8 cellular contexts compared by ENCODE assay signal in genomic region chr19:33374406-33374703, GRCh38. TPM values are rescaled to one million over a fixed set of nuclear protein-coding genes. Genes with fewer than 3 reads are reported as not detected.
DNase-seq lines count a peak whose midpoint lies in the region; ATAC-seq, FAIRE-seq and TF ChIP-seq lines count a peak whose summit lies in the region.

No MANE protein-coding gene starts in this region.

- intact Hi-C loops in Calu3 (cut with micrococcal nuclease; ENCODE audit: unreplicated experiment): loop anchor here (5.0 kb wide), 1 partner anchor 72 kb away; the partner anchor contains the start of gene CEBPA
- intact Hi-C loops in activated T-helper 1 cell treated with anti-CD3 and anti-CD28 coated beads, Interleukin-12 subunit alpha, Interleukin-12 subunit beta, Interleukin-2, Interleukin-4 antibody, amounts not matched to agents 30 ng/mL and 10 ng/mL and 1 ng/mL, durations not matched to agents 14 hours and 24 hours and 36 hours (cut with micrococcal nuclease): loop anchor here (1.0 to 10.0 kb wide), 6 partner anchors 148 to 798 kb away; partner anchors contain the start of genes FAAP24, LSM14A, NUDT19 and PDCD5
- intact Hi-C loops in right cardiac atrium (cut with DNase I): loop anchor here in 1 of 4 donors (10.0 kb wide), 1 partner anchor 70 kb away; the partner anchor contains the start of gene CEBPA
- intact Hi-C loops in sigmoid colon (cut with DNase I): loop anchor here (2.0 kb wide), 1 partner anchor 16 kb away; no protein-coding TSS in a partner anchor

- H3K36me3 ChIP-seq in MG63 (peaks cover 42% of the 10 kb centered on the region), sigmoid colon (peaks cover 0 to 3% (median under 1%) of the 10 kb centered on the region in 4 donors)

- no peaks in the 10 kb centered on the region for H3K27me3 ChIP-seq in MG63
- H3K27me3 ChIP-seq in right cardiac atrium (ENCODE audit: control insufficient read depth, insufficient read depth): no peaks in the 10 kb centered on the region
- no peaks in the 10 kb centered on the region for H3K27me3 ChIP-seq in sigmoid colon

- H3K4me1 ChIP-seq in right cardiac atrium (ENCODE audit: control insufficient read depth, insufficient read depth, low read length) (peaks cover 6% of the 10 kb centered on the region), sigmoid colon (peaks cover 0 to 39% (median 32%) of the 10 kb centered on the region in 4 donors)

- H3K4me3 ChIP-seq in MG63 (peak overlapping the region; percentile 68), right cardiac atrium (ENCODE audit: low read length) (peak overlapping the region; percentile 89), sigmoid colon (peak overlapping the region; percentile 55 to 83 (median 80))

- H3K9me3 ChIP-seq in MG63 (no peaks in the 10 kb centered on the region), right cardiac atrium (ENCODE audit: control insufficient read depth, low read length) (no peaks in the 10 kb centered on the region), sigmoid colon (no peaks in the 10 kb centered on the region)

- no peak for TF ChIP-seq POLR2A in sigmoid colon (IDR thresholded peaks at IDR 0.05)

- ATAC-seq in right cardiac atrium: no peak
- ATAC-seq in GM19328 (IDR thresholded peaks at IDR 0.05; ENCODE audit: unreplicated experiment): no peak

- WGBS in right cardiac atrium: 4% methylated on average over 12 of the region's 12 CpGs
- 2 to 4% methylated on average over 12 of the region's 12 CpGs for WGBS in sigmoid colon, 2 donors

- peak overlapping the region; percentile 97 for H3K27ac Mint-ChIP-seq in Calu3 (ENCODE audit: unreplicated experiment)
- H3K27ac Mint-ChIP-seq in activated T-helper 1 cell treated with anti-CD3 and anti-CD28 coated beads, Interleukin-12 subunit alpha, Interleukin-12 subunit beta, Interleukin-2, Interleukin-4 antibody, amounts not matched to agents 30 ng/mL and 10 ng/mL and 1 ng/mL, durations not matched to agents 14 hours and 24 hours and 36 hours: peak overlapping the region; percentile 69

- no TSS peak for BruUV-seq in Calu3 (replicated peaks; lab: Mats Ljungman, UMichigan)

- CTCF ChIA-PET in Calu3 (lab: Charles Lee): interaction anchor here (1.2 kb wide), 1 partner anchor 11 kb away, joined by 3 read pairs; no protein-coding TSS in a partner anchor

- peaks cover 30% of the 10 kb centered on the region for H3K4me1 Mint-ChIP-seq in Calu3 (ENCODE audit: low read depth, unreplicated experiment)
- H3K4me1 Mint-ChIP-seq in activated T-helper 1 cell treated with anti-CD3 and anti-CD28 coated beads, Interleukin-12 subunit alpha, Interleukin-12 subunit beta, Interleukin-2, Interleukin-4 antibody, amounts not matched to agents 30 ng/mL and 10 ng/mL and 1 ng/mL, durations not matched to agents 14 hours and 24 hours and 36 hours (ENCODE audit: low read depth): peaks cover 39% of the 10 kb centered on the region

- no peak for TF ChIP-seq EP300 in sigmoid colon (IDR thresholded peaks at IDR 0.05)

- H3K27me3 Mint-ChIP-seq in Calu3 (ENCODE audit: unreplicated experiment): no peaks in the 10 kb centered on the region
- H3K27me3 Mint-ChIP-seq in activated T-helper 1 cell treated with anti-CD3 and anti-CD28 coated beads, Interleukin-12 subunit alpha, Interleukin-12 subunit beta, Interleukin-2, Interleukin-4 antibody, amounts not matched to agents 30 ng/mL and 10 ng/mL and 1 ng/mL, durations not matched to agents 14 hours and 24 hours and 36 hours (ENCODE audit: insufficient read depth): no peaks in the 10 kb centered on the region

- H3K9me3 Mint-ChIP-seq in Calu3 (ENCODE audit: low read depth, unreplicated experiment): no peaks in the 10 kb centered on the region
- H3K9me3 Mint-ChIP-seq in activated T-helper 1 cell treated with anti-CD3 and anti-CD28 coated beads, Interleukin-12 subunit alpha, Interleukin-12 subunit beta, Interleukin-2, Interleukin-4 antibody, amounts not matched to agents 30 ng/mL and 10 ng/mL and 1 ng/mL, durations not matched to agents 14 hours and 24 hours and 36 hours: no peaks in the 10 kb centered on the region

- TF ChIP-seq CTCF in Calu3 (IDR thresholded peaks at IDR 0.05; ENCODE audit: unreplicated experiment) (no peak), sigmoid colon (IDR thresholded peaks at IDR 0.05) (no peak)

- DNase-seq in Calu3 (no peak), MG63 (peak; percentile 39), right cardiac atrium (peak in 1 of 3 donors; percentile 64), sigmoid colon (no peak), urothelium cell line (ENCODE audit: low spot score) (no peak), NCI-H2196 treated with DMSO at 0.1 percent for 48 hours (lab: John Stamatoyannopoulos, UW; ENCODE audit: unreplicated experiment) (no peak)
- DNase-seq in activated T-helper 1 cell treated with anti-CD3 and anti-CD28 coated beads, Interleukin-12 subunit alpha, Interleukin-12 subunit beta, Interleukin-2, Interleukin-4 antibody, amounts not matched to agents 30 ng/mL and 10 ng/mL and 1 ng/mL, durations not matched to agents 14 hours and 24 hours and 36 hours (ENCODE audit: low spot score): no peak

- H3K4me3 Mint-ChIP-seq in Calu3 (ENCODE audit: low read depth, unreplicated experiment): peak overlapping the region; percentile 95
- H3K4me3 Mint-ChIP-seq in activated T-helper 1 cell treated with anti-CD3 and anti-CD28 coated beads, Interleukin-12 subunit alpha, Interleukin-12 subunit beta, Interleukin-2, Interleukin-4 antibody, amounts not matched to agents 30 ng/mL and 10 ng/mL and 1 ng/mL, durations not matched to agents 14 hours and 24 hours and 36 hours: peak overlapping the region; percentile 93

- H3K27ac ChIP-seq in right cardiac atrium (ENCODE audit: low read length): peak overlapping the region; percentile 99
- H3K27ac ChIP-seq in sigmoid colon: peak overlapping the region; percentile 94 to 100 (median 96)

- no peak for FAIRE-seq in urothelium cell line (lab: Jason Lieb, UNC)

- H3K36me3 Mint-ChIP-seq in Calu3 (ENCODE audit: insufficient read depth, unreplicated experiment): peaks cover 63% of the 10 kb centered on the region
- H3K36me3 Mint-ChIP-seq in activated T-helper 1 cell treated with anti-CD3 and anti-CD28 coated beads, Interleukin-12 subunit alpha, Interleukin-12 subunit beta, Interleukin-2, Interleukin-4 antibody, amounts not matched to agents 30 ng/mL and 10 ng/mL and 1 ng/mL, durations not matched to agents 14 hours and 24 hours and 36 hours (ENCODE audit: low read depth): peaks cover 23% of the 10 kb centered on the region

RNA-seq across cellular contexts. Expression of gene CEBPG, which starts 0.8 kb away (rescaled TPM):
- 38.3 and 39.5 TPM in 2 replicates for total RNA-seq in Calu3 (2022)
- 21.2 and 42.1 TPM in 2 replicates for total RNA-seq in MG63 (2014; rRNA removed; shearing (Covaris generic); ENCODE audit: low replicate concordance)
- 30.4 and 31.3 TPM in 2 replicates for total RNA-seq in activated T-helper 1 cell treated with anti-CD3 and anti-CD28 coated beads, Interleukin-12 subunit alpha, Interleukin-12 subunit beta, Interleukin-2, Interleukin-4 antibody, amounts not matched to agents 30 ng/mL and 10 ng/mL and 1 ng/mL, durations not matched to agents 14 hours and 24 hours and 36 hours
- 10 to 100 TPM; 13.1 to 18.3 (median 15.7) TPM for total RNA-seq in right cardiac atrium
- 12.7 TPM for polyA plus RNA-seq in right cardiac atrium
- 10 to 100 TPM; 18.6 to 27.8 (median 23.0) TPM for total RNA-seq in sigmoid colon
- 10 to 100 TPM; 44.2 to 84.6 (median 64.9) TPM for polyA plus RNA-seq in sigmoid colon
